In genomic region chr3:100288288-100288894, GRCh38 we compare ENCODE assay signal across 32 cellular contexts.
"Had no signal": no experiment of that assay in that cellular context is flagged by ENCODE, and none has a peak within 500 bp of the region (broad histone marks: within the 10 kb centered on the region; RNA-seq: fewer than 3 reads in every experiment).

No MANE protein-coding gene starts in this region.

- H3K9me3 ChIP-seq: ascending aorta, breast epithelium, colonic mucosa had no signal

- FAIRE-seq: frontal cortex had no signal

- H3K36me3 ChIP-seq: colonic mucosa had no signal

- H3K4me1 ChIP-seq: ascending aorta, breast epithelium, colonic mucosa had no signal

- H3K36me3 Mint-ChIP-seq: activated naive CD4-positive, alpha-beta T cell treated with anti-CD3 and anti-CD28 coated beads, Interleukin-2, amount 50 U/mL, for 72 hours had no signal

- H3K4me3 Mint-ChIP-seq: activated CD4-positive, alpha-beta memory T cell treated with anti-CD3 and anti-CD28 coated beads for 36 hours; activated CD4-positive, alpha-beta T cell treated with anti-CD3 and anti-CD28 coated beads for 36 hours; activated CD4-positive, alpha-beta T cell treated with anti-CD3 and anti-CD28 coated beads, Interleukin-2, amount 10 ng/mL, durations not matched to agents 24 days and 14 days; activated CD8-positive, alpha-beta memory T cell treated with anti-CD3 and anti-CD28 coated beads, Interleukin-2, amount 10 ng/mL, durations not matched to agents 7 days and 5 days; activated CD8-positive, alpha-beta T cell treated with anti-CD3 and anti-CD28 coated beads, Interleukin-2, amount 10 ng/mL, durations not matched to agents 7 days and 5 days; activated naive CD4-positive, alpha-beta T cell treated with anti-CD3 and anti-CD28 coated beads, Interleukin-2, amount 10 ng/mL, durations not matched to agents 7 days and 5 days; activated naive CD8-positive, alpha-beta T cell treated with anti-CD3 and anti-CD28 coated beads, Interleukin-2, amount 10 ng/mL, durations not matched to agents 7 days and 5 days; activated T-helper 1 cell treated with anti-CD3 and anti-CD28 coated beads, Interleukin-12 subunit alpha, Interleukin-12 subunit beta, Interleukin-2, Interleukin-4 antibody, amounts not matched to agents 30 ng/mL and 10 ng/mL and 1 ng/mL, durations not matched to agents 14 hours and 24 hours and 36 hours; brain; dendritic cell treated with granulocyte-macrophage colony-stimulating factor and Interleukin-4, amounts not matched to agents 40 ng/mL and 50 ng/mL, for 4 days; endodermal cell had no signal

- H3K27ac Mint-ChIP-seq: activated CD4-positive, alpha-beta memory T cell treated with anti-CD3 and anti-CD28 coated beads for 36 hours; activated CD4-positive, alpha-beta T cell treated with anti-CD3 and anti-CD28 coated beads for 36 hours; activated CD4-positive, alpha-beta T cell treated with anti-CD3 and anti-CD28 coated beads, Interleukin-2, amount 10 ng/mL, durations not matched to agents 24 days and 14 days; activated CD8-positive, alpha-beta memory T cell treated with anti-CD3 and anti-CD28 coated beads, Interleukin-2, amount 10 ng/mL, durations not matched to agents 7 days and 5 days; activated CD8-positive, alpha-beta T cell treated with anti-CD3 and anti-CD28 coated beads, Interleukin-2, amount 10 ng/mL, durations not matched to agents 7 days and 5 days; activated naive CD4-positive, alpha-beta T cell treated with anti-CD3 and anti-CD28 coated beads, Interleukin-2, amount 10 ng/mL, durations not matched to agents 7 days and 5 days; activated naive CD4-positive, alpha-beta T cell treated with anti-CD3 and anti-CD28 coated beads, Interleukin-2, amount 50 U/mL, for 72 hours; activated naive CD8-positive, alpha-beta T cell treated with anti-CD3 and anti-CD28 coated beads, Interleukin-2, amount 10 ng/mL, durations not matched to agents 7 days and 5 days; activated T-helper 1 cell treated with anti-CD3 and anti-CD28 coated beads, Interleukin-12 subunit alpha, Interleukin-12 subunit beta, Interleukin-2, Interleukin-4 antibody, amounts not matched to agents 30 ng/mL and 10 ng/mL and 1 ng/mL, durations not matched to agents 14 hours and 24 hours and 36 hours; brain; dendritic cell treated with granulocyte-macrophage colony-stimulating factor and Interleukin-4, amounts not matched to agents 40 ng/mL and 50 ng/mL, for 4 days; endodermal cell had no signal

- H3K9me3 Mint-ChIP-seq: activated CD4-positive, alpha-beta memory T cell treated with anti-CD3 and anti-CD28 coated beads for 36 hours; activated CD4-positive, alpha-beta T cell treated with anti-CD3 and anti-CD28 coated beads, Interleukin-2, amount 10 ng/mL, durations not matched to agents 24 days and 14 days; activated naive CD4-positive, alpha-beta T cell treated with anti-CD3 and anti-CD28 coated beads, Interleukin-2, amount 10 ng/mL, durations not matched to agents 7 days and 5 days; activated naive CD4-positive, alpha-beta T cell treated with anti-CD3 and anti-CD28 coated beads, Interleukin-2, amount 50 U/mL, for 72 hours; activated naive CD8-positive, alpha-beta T cell treated with anti-CD3 and anti-CD28 coated beads, Interleukin-2, amount 10 ng/mL, durations not matched to agents 7 days and 5 days; activated T-helper 1 cell treated with anti-CD3 and anti-CD28 coated beads, Interleukin-12 subunit alpha, Interleukin-12 subunit beta, Interleukin-2, Interleukin-4 antibody, amounts not matched to agents 30 ng/mL and 10 ng/mL and 1 ng/mL, durations not matched to agents 14 hours and 24 hours and 36 hours; brain; dendritic cell treated with granulocyte-macrophage colony-stimulating factor and Interleukin-4, amounts not matched to agents 40 ng/mL and 50 ng/mL, for 4 days; endodermal cell had no signal

- H3K27ac ChIP-seq: ascending aorta, breast epithelium, cardiac muscle cell, colonic mucosa, dorsolateral prefrontal cortex had no signal

- H3K4me1 Mint-ChIP-seq: activated CD4-positive, alpha-beta T cell treated with anti-CD3 and anti-CD28 coated beads for 36 hours; brain; endodermal cell had no signal

- DNase-seq: activated CD4-positive, alpha-beta memory T cell treated with anti-CD3 and anti-CD28 coated beads for 36 hours; activated CD4-positive, alpha-beta T cell treated with anti-CD3 and anti-CD28 coated beads for 36 hours; activated CD4-positive, alpha-beta T cell treated with anti-CD3 and anti-CD28 coated beads, Interleukin-2, amount 10 ng/mL, durations not matched to agents 24 days and 14 days; activated CD4-positive, CD25-positive, alpha-beta regulatory T cell; activated CD4-positive, CD25-positive, alpha-beta regulatory T cell treated with anti-CD3 and anti-CD28 coated beads, Interleukin-2, amount 50 U/mL, for 72 hours; activated CD8-positive, alpha-beta memory T cell treated with anti-CD3 and anti-CD28 coated beads, Interleukin-2, amount 10 ng/mL, durations not matched to agents 7 days and 5 days; activated CD8-positive, alpha-beta memory T cell treated with anti-CD3 and anti-CD28 coated beads, Interleukin-2, amount 50 U/mL, for 4 hours; activated CD8-positive, alpha-beta T cell treated with anti-CD3 and anti-CD28 coated beads, Interleukin-2, amount 10 ng/mL, durations not matched to agents 7 days and 5 days; activated gamma-delta T cell; activated naive CD4-positive, alpha-beta T cell; activated naive CD4-positive, alpha-beta T cell treated with anti-CD3 and anti-CD28 coated beads, Interleukin-2, amount 10 ng/mL, durations not matched to agents 7 days and 5 days; activated naive CD8-positive, alpha-beta T cell treated with anti-CD3 and anti-CD28 coated beads, Interleukin-2, amount 10 ng/mL, durations not matched to agents 7 days and 5 days; activated T-cell treated with anti-CD3 and anti-CD28 coated beads, Interleukin-2, amount 50 U/mL, for 1 hour; activated T-cell treated with anti-CD3 and anti-CD28 coated beads, Interleukin-2, amount 50 U/mL, for 48 hours; central memory CD4-positive, alpha-beta T cell; cerebellar nuclear complex; colonic mucosa; dorsolateral prefrontal cortex; effector memory CD4-positive, alpha-beta T cell; endodermal cell; foreskin fibroblast; head of caudate nucleus; hypothalamus had no signal

- H3K27me3 Mint-ChIP-seq: activated CD4-positive, alpha-beta memory T cell treated with anti-CD3 and anti-CD28 coated beads for 36 hours; activated CD4-positive, alpha-beta T cell treated with anti-CD3 and anti-CD28 coated beads for 36 hours; activated CD4-positive, alpha-beta T cell treated with anti-CD3 and anti-CD28 coated beads, Interleukin-2, amount 10 ng/mL, durations not matched to agents 24 days and 14 days; activated CD8-positive, alpha-beta memory T cell treated with anti-CD3 and anti-CD28 coated beads, Interleukin-2, amount 10 ng/mL, durations not matched to agents 7 days and 5 days; activated naive CD4-positive, alpha-beta T cell treated with anti-CD3 and anti-CD28 coated beads, Interleukin-2, amount 10 ng/mL, durations not matched to agents 7 days and 5 days; activated naive CD8-positive, alpha-beta T cell treated with anti-CD3 and anti-CD28 coated beads, Interleukin-2, amount 10 ng/mL, durations not matched to agents 7 days and 5 days; brain; dendritic cell treated with granulocyte-macrophage colony-stimulating factor and Interleukin-4, amounts not matched to agents 40 ng/mL and 50 ng/mL, for 4 days had no signal

- ATAC-seq: activated CD4-positive, alpha-beta T cell treated with anti-CD3 and anti-CD28 coated beads for 36 hours; activated CD8-positive, alpha-beta memory T cell treated with anti-CD3 and anti-CD28 coated beads, Interleukin-2, amount 10 ng/mL, durations not matched to agents 7 days and 5 days; activated CD8-positive, alpha-beta T cell treated with anti-CD3 and anti-CD28 coated beads, Interleukin-2, amount 10 ng/mL, durations not matched to agents 7 days and 5 days; activated naive CD4-positive, alpha-beta T cell treated with anti-CD3 and anti-CD28 coated beads, Interleukin-2, amount 50 U/mL, for 72 hours; esophagus mucosa had no signal

- H3K4me3 ChIP-seq: ascending aorta, breast epithelium, cardiac muscle cell, colonic mucosa, dorsolateral prefrontal cortex had no signal

- H3K27me3 ChIP-seq: ascending aorta, breast epithelium, cardiac muscle cell, colonic mucosa, dorsolateral prefrontal cortex had no signal
